Comparison of ENCODE assay signal across 19 cellular contexts in genomic region chr2:28598484-28598883, GRCh38.
A peak's percentile ranks its signal among the peaks of the same experiment; 100 is the strongest.
DNase-seq lines count a peak whose midpoint lies in the region; ATAC-seq and TF ChIP-seq lines count a peak whose summit lies in the region.
"Had no signal": no experiment of that assay in that cellular context is flagged by ENCODE, and none has a peak within 500 bp of the region (broad histone marks: within the 10 kb centered on the region; RNA-seq: fewer than 3 reads in every experiment).

No MANE protein-coding gene starts in this region.

- H3K36me3 ChIP-seq in heart left ventricle (no peaks in the 10 kb centered on the region), mesenchymal stem cell (ENCODE audit: control insufficient read depth in 1 of 2, insufficient read depth in 2 of 2, low read depth in 1 of 2, low read length in 2 of 2) (no peaks in the 10 kb centered on the region), tibial artery (no peaks in the 10 kb centered on the region)
- H3K36me3 ChIP-seq: BLaER1 had no signal

- no peak overlapping the region for H3K4ac ChIP-seq in mesenchymal stem cell (ENCODE audit: low read depth in 1 of 2, low read length in 2 of 2)

- 50 to 64% (median 58%) methylated on average over 7 of the region's 7 CpGs for WGBS in heart left ventricle, 4 donors
- WGBS in adipose tissue, 3 donors, result 86 to 95% (median 91%) methylated on average over 7 of the region's 7 CpGs
- 86% methylated on average over 7 of the region's 7 CpGs for WGBS in mesenchymal stem cell

- no peak for ATAC-seq in heart left ventricle
- ATAC-seq in left ventricle myocardium superior, result no peak
- no peak for ATAC-seq in GM18519 (IDR thresholded peaks at IDR 0.05; ENCODE audit: low FRiP score, unreplicated experiment)
- ATAC-seq: GM12878 had no signal

- no peak overlapping the region for H3K4me2 ChIP-seq in mesenchymal stem cell (ENCODE audit: low read length, poor library complexity, severe bottlenecking)
- H3K4me2 ChIP-seq: BLaER1 had no signal

- H3K27me3 ChIP-seq in heart left ventricle (no peaks in the 10 kb centered on the region), mesenchymal stem cell (ENCODE audit: control insufficient read depth in 1 of 2, insufficient read depth in 1 of 2, low read length in 2 of 2) (no peaks in the 10 kb centered on the region), tibial artery (no peaks in the 10 kb centered on the region)
- H3K27me3 ChIP-seq: BLaER1 had no signal

- H3K9ac ChIP-seq in mesenchymal stem cell (ENCODE audit: low read length), result no peak overlapping the region
- H3K9ac ChIP-seq: BLaER1 had no signal

- no peak overlapping the region for H4K8ac ChIP-seq in mesenchymal stem cell (ENCODE audit: low read length)

- peak overlapping the region in 1 of 2 experiments; percentile 19 for H3K18ac ChIP-seq in mesenchymal stem cell (ENCODE audit: low read depth in 1 of 2, low read length in 2 of 2)

- TF ChIP-seq CTCF in heart left ventricle (IDR thresholded peaks at IDR 0.05) (no peak), tibial artery (IDR thresholded peaks at IDR 0.05) (no peak)

- H3K4me3 ChIP-seq in heart left ventricle (no peak overlapping the region), mesenchymal stem cell (ENCODE audit: insufficient read depth in 1 of 2, low read depth in 1 of 2, low read length in 2 of 2) (no peak overlapping the region), tibial artery (no peak overlapping the region)
- H3K4me3 ChIP-seq: BLaER1, GM12878 had no signal

- intact Hi-C loops in heart left ventricle (cut with DNase I), result loop anchor here in 1 of 10 donors (10.0 kb wide), 1 partner anchor 86 kb away; no protein-coding TSS in a partner anchor
- intact Hi-C loops in left ventricle myocardium superior (cut with micrococcal nuclease), result no loop called here
- intact Hi-C loops in tibial artery (cut with DNase I; ENCODE audit: low total_unique reads), result no loop called here

- H3K4me1 ChIP-seq in heart left ventricle (peaks cover 0 to 39% (median 26%) of the 10 kb centered on the region in 12 donors), mesenchymal stem cell (ENCODE audit: control insufficient read depth, insufficient read depth, low read depth, low read length) (peaks cover 5% of the 10 kb centered on the region), tibial artery (peaks cover 0 to 53% (median 30%) of the 10 kb centered on the region in 4 donors)

- no peak overlapping the region for H2BK15ac ChIP-seq in mesenchymal stem cell (ENCODE audit: low read depth, poor library complexity, severe bottlenecking)

- H3K14ac ChIP-seq in mesenchymal stem cell (ENCODE audit: low read length in 2 of 2), result peak overlapping the region in 1 of 2 experiments; percentile 5

- H2AFZ ChIP-seq in mesenchymal stem cell (ENCODE audit: low read depth, low read length), result no peak overlapping the region

- peak overlapping the region; percentile 6 for H4K91ac ChIP-seq in mesenchymal stem cell (ENCODE audit: low read length)

- no peak for TF ChIP-seq POLR2A in heart left ventricle (IDR thresholded peaks at IDR 0.05)

- H2AK5ac ChIP-seq in mesenchymal stem cell (ENCODE audit: low read length, severe bottlenecking), result no peak overlapping the region

- H2BK12ac ChIP-seq in mesenchymal stem cell (ENCODE audit: low read length in 2 of 2), result no peak overlapping the region

- peak overlapping the region in 7 of 12 donors; percentile 47 to 70 (median 60) for H3K27ac ChIP-seq in heart left ventricle
- H3K27ac ChIP-seq in adipose tissue (ENCODE audit: low read depth, low read length), result peak overlapping the region; percentile 5
- H3K27ac ChIP-seq in mesenchymal stem cell (ENCODE audit: low read length, poor library complexity, severe bottlenecking), result no peak overlapping the region
- H3K27ac ChIP-seq in tibial artery, result peak overlapping the region; percentile 83 to 90
- H3K27ac ChIP-seq: BLaER1 had no signal

- H3K9me3 ChIP-seq in heart left ventricle (no peaks in the 10 kb centered on the region), mesenchymal stem cell (ENCODE audit: control insufficient read depth, low read length) (no peaks in the 10 kb centered on the region), tibial artery (no peaks in the 10 kb centered on the region)
- H3K9me3 ChIP-seq: BLaER1 had no signal

- H2BK120ac ChIP-seq in mesenchymal stem cell (ENCODE audit: low read depth, low read length), result no peak overlapping the region

- no peak overlapping the region for H3K23ac ChIP-seq in mesenchymal stem cell (ENCODE audit: low read length in 2 of 2)

- H3K79me1 ChIP-seq in mesenchymal stem cell (replicated peaks; ENCODE audit: low read length, poor library complexity, severe bottlenecking), result no peaks in the 10 kb centered on the region

- H2BK5ac ChIP-seq in mesenchymal stem cell (ENCODE audit: low read depth, low read length, poor library complexity, severe bottlenecking), result peak overlapping the region; percentile 24

- DNase-seq in heart left ventricle (no peak), left ventricle myocardium superior (no peak), mesenchymal stem cell (no peak), tibial artery (no peak), activated T-cell treated with anti-CD3 and anti-CD28 coated beads for 4 hours (no peak), cortex of kidney (lab: John Stamatoyannopoulos, UW) (no peak)
- DNase-seq: DMS 273 treated with DMSO at 0.1 percent for 48 hours; GDM1; H7; KBM-7; NCI-H1436; NCI-H2029; NCI-H446 treated with DMSO at 0.1 percent for 48 hours; NK-92 treated with Interleukin-12 subunit alpha and Interleukin-12 subunit beta, amount 100 ng/mL, for 24 hours; RPMI8226 had no signal
